16 cellular contexts compared by ENCODE assay signal in genomic region chr9:36986548-36987408, GRCh38. TPM values are rescaled to one million over a fixed set of nuclear protein-coding genes. Genes with fewer than 3 reads are reported as not detected.
DNase-seq lines count a peak whose midpoint lies in the region; ATAC-seq and TF ChIP-seq lines count a peak whose summit lies in the region.
"Had no signal": no experiment of that assay in that cellular context is flagged by ENCODE, and none has a peak within 500 bp of the region (broad histone marks: within the 10 kb centered on the region; RNA-seq: fewer than 3 reads in every experiment).

No MANE protein-coding gene starts in this region.

- no peak for TF ChIP-seq POLR2A in ovary (IDR thresholded peaks at IDR 0.05)

- peaks cover 0 to 11% of the 10 kb centered on the region in 2 donors for H3K9me3 Mint-ChIP-seq in activated T-cell treated with anti-CD3 and anti-CD28 coated beads, Interleukin-2, amount 50 U/mL, for 72 hours
- H3K9me3 Mint-ChIP-seq in WTC11 (0 out of 2 replicates have a peak, but pooled peaks cover 5% of the 10 kb centered on the region), osteocyte (ENCODE audit: unreplicated experiment) (peaks cover 4% of the 10 kb centered on the region)
- peaks cover 4% of the 10 kb centered on the region in 2 donors for H3K9me3 Mint-ChIP-seq in stimulated activated naive B cell treated with anti-CD40 and anti-IgM and Interleukin-4, amounts not matched to agents 10 μg/mL and 1 μg/mL and 100 μg/mL, for 72 hours

- peak overlapping the region; percentile 68 to 75 for H3K4me3 Mint-ChIP-seq in activated T-cell treated with anti-CD3 and anti-CD28 coated beads, Interleukin-2, amount 50 U/mL, for 72 hours
- H3K4me3 Mint-ChIP-seq in WTC11: peak overlapping the region; percentile 72
- peak overlapping the region; percentile 81 to 83 for H3K4me3 Mint-ChIP-seq in stimulated activated naive B cell treated with anti-CD40 and anti-IgM and Interleukin-4, amounts not matched to agents 10 μg/mL and 1 μg/mL and 100 μg/mL, for 72 hours
- H3K4me3 Mint-ChIP-seq in osteocyte (ENCODE audit: unreplicated experiment): no peak overlapping the region
- H3K4me3 Mint-ChIP-seq: natural killer cell had no signal

- TF ChIP-seq CTCF in WTC11 (IDR thresholded peaks at IDR 0.05): no peak
- TF ChIP-seq CTCF in osteocyte (IDR thresholded peaks at IDR 0.05): no peak
- no peak for TF ChIP-seq CTCF in ovary (IDR thresholded peaks at IDR 0.05)

- H3K36me3 Mint-ChIP-seq in activated T-cell treated with anti-CD3 and anti-CD28 coated beads, Interleukin-2, amount 50 U/mL, for 72 hours (ENCODE audit: insufficient read depth in 2 of 2): peaks cover 7 to 10% of the 10 kb centered on the region in 2 donors
- H3K36me3 Mint-ChIP-seq in WTC11 (no peaks in the 10 kb centered on the region; the same call in 1 of the 2 replicates), osteocyte (ENCODE audit: unreplicated experiment) (no peaks in the 10 kb centered on the region)
- H3K36me3 Mint-ChIP-seq in stimulated activated naive B cell treated with anti-CD40 and anti-IgM and Interleukin-4, amounts not matched to agents 10 μg/mL and 1 μg/mL and 100 μg/mL, for 72 hours: peaks cover 58 to 72% of the 10 kb centered on the region in 2 donors

- DNase-seq in activated T-cell treated with anti-CD3 and anti-CD28 coated beads, Interleukin-2, amount 50 U/mL, for 72 hours: no peak
- no peak for DNase-seq in activated T-cell treated with anti-CD3 and anti-CD28 coated beads, Interleukin-2, amount 50 U/mL, for 48 hours
- DNase-seq in WTC11 (ENCODE audit: low spot score) (no peak), left kidney (ENCODE audit: low read depth, low spot score) (peak; percentile 33), osteocyte (ENCODE audit: extremely low spot score, unreplicated experiment) (no peak), ovary (no peak), sciatic nerve (ENCODE audit: low spot score) (no peak)
- no peak for DNase-seq in stimulated activated naive B cell treated with anti-CD40 and anti-IgM and Interleukin-4, amounts not matched to agents 10 μg/mL and 1 μg/mL and 100 μg/mL, for 72 hours
- DNase-seq: activated CD8-positive, alpha-beta memory T cell treated with anti-CD3 and anti-CD28 coated beads for 24 hours; aorta; EL; hippocampal formation; natural killer cell; NCI-H2081 had no signal

- H3K9me3 ChIP-seq in ovary: peaks cover 0 to 6% of the 10 kb centered on the region in 2 donors

- peaks cover 87% of the 10 kb centered on the region for H3K27me3 Mint-ChIP-seq in activated T-cell treated with anti-CD3 and anti-CD28 coated beads, Interleukin-2, amount 50 U/mL, for 72 hours (ENCODE audit: low read depth)
- H3K27me3 Mint-ChIP-seq in WTC11 (ENCODE audit: low read depth) (peaks cover 96% of the 10 kb centered on the region), osteocyte (ENCODE audit: unreplicated experiment) (peaks cover 71% of the 10 kb centered on the region)
- H3K27me3 Mint-ChIP-seq in stimulated activated naive B cell treated with anti-CD40 and anti-IgM and Interleukin-4, amounts not matched to agents 10 μg/mL and 1 μg/mL and 100 μg/mL, for 72 hours: no peaks in the 10 kb centered on the region

- no peaks in the 10 kb centered on the region for H3K27me3 ChIP-seq in ovary

- H3K4me3 ChIP-seq in ovary: no peak overlapping the region
- H3K4me3 ChIP-seq: K562 had no signal

- WGBS in ovary, 3 donors: 7 to 10% (median 8%) methylated on average over 44 to 51 of the region's 51 CpGs

- CTCF ChIA-PET in WTC11 (lab: Charles Lee): interaction anchor here (0.6 to 13.2 kb wide), 5 partner anchors 10 to 425 kb away, joined by 3 to 232 read pairs (median 5); no protein-coding TSS in a partner anchor

- intact Hi-C loops in ovary (cut with DNase I): no loop called here
- intact Hi-C loops in sciatic nerve (cut with DNase I): no loop called here

- TF ChIP-seq EP300 in ovary (IDR thresholded peaks at IDR 0.05): no peak

- peak; percentile 12 to 17 for ATAC-seq in activated T-cell treated with anti-CD3 and anti-CD28 coated beads, Interleukin-2, amount 50 U/mL, for 72 hours (replicated peaks in 1 of 2)
- no peak; the same call in 1 of the 2 replicates for ATAC-seq in WTC11
- ATAC-seq in stimulated activated naive B cell treated with anti-CD40 and anti-IgM and Interleukin-4, amounts not matched to agents 10 μg/mL and 1 μg/mL and 100 μg/mL, for 72 hours (replicated peaks): no peak
- ATAC-seq in sciatic nerve: no peak
- ATAC-seq: K562 had no signal

- H3K4me1 ChIP-seq in ovary (ENCODE audit: insufficient read depth): no peaks in the 10 kb centered on the region

- H3K27ac Mint-ChIP-seq in activated T-cell treated with anti-CD3 and anti-CD28 coated beads, Interleukin-2, amount 50 U/mL, for 72 hours: no peak overlapping the region
- H3K27ac Mint-ChIP-seq in WTC11: no peak overlapping the region
- peak overlapping the region; percentile 95 for H3K27ac Mint-ChIP-seq in stimulated activated naive B cell treated with anti-CD40 and anti-IgM and Interleukin-4, amounts not matched to agents 10 μg/mL and 1 μg/mL and 100 μg/mL, for 72 hours
- H3K27ac Mint-ChIP-seq in osteocyte (ENCODE audit: unreplicated experiment): no peak overlapping the region
- H3K27ac Mint-ChIP-seq: natural killer cell had no signal

- no peak overlapping the region for H3K27ac ChIP-seq in ovary

- POLR2A ChIA-PET in WTC11 (lab: Charles Lee): no interaction called here

- no peaks in the 10 kb centered on the region for H3K36me3 ChIP-seq in ovary

- peaks cover 22% of the 10 kb centered on the region for H3K4me1 Mint-ChIP-seq in activated T-cell treated with anti-CD3 and anti-CD28 coated beads, Interleukin-2, amount 50 U/mL, for 72 hours (ENCODE audit: low read depth)
- H3K4me1 Mint-ChIP-seq in WTC11: peaks cover 28% of the 10 kb centered on the region
- H3K4me1 Mint-ChIP-seq in stimulated activated naive B cell treated with anti-CD40 and anti-IgM and Interleukin-4, amounts not matched to agents 10 μg/mL and 1 μg/mL and 100 μg/mL, for 72 hours: peaks cover 63 to 89% of the 10 kb centered on the region in 2 donors
- H3K4me1 Mint-ChIP-seq in osteocyte (ENCODE audit: unreplicated experiment): peaks cover 5% of the 10 kb centered on the region

TF ChIP-seq in WTC11, 78 proteins besides CTCF, POLR2A, EP300 and RAD21 (continues in another document):
- no peak for TF ChIP-seq MYBL2 (CRISPR knock-in tag; IDR thresholded peaks at IDR 0.05)
- no peak for TF ChIP-seq ZNF532 (CRISPR knock-in tag; IDR thresholded peaks at IDR 0.05; ENCODE audit: borderline replicate concordance)
- no peak for TF ChIP-seq EMX1 (CRISPR knock-in tag; IDR thresholded peaks at IDR 0.05)
- 0 out of 2 replicates have a peak, but pooled peaks have one; percentile 45 for TF ChIP-seq ZNF219 (CRISPR knock-in tag; IDR thresholded peaks at IDR 0.05; ENCODE audit: borderline replicate concordance)
- no peak for TF ChIP-seq ZNF138 (CRISPR knock-in tag; conservative IDR thresholded peaks at IDR 0.05)
- TF ChIP-seq ZNF425 (CRISPR knock-in tag; conservative IDR thresholded peaks at IDR 0.05): no peak
- no peak for TF ChIP-seq ZNF671 (CRISPR knock-in tag; IDR thresholded peaks at IDR 0.05)

RNA-seq across cellular contexts. Expression of gene PAX5, which starts 47.3 kb away (rescaled TPM):
- total RNA-seq in activated T-cell treated with anti-CD3 and anti-CD28 coated beads, Interleukin-2, amount 50 U/mL, for 72 hours: 1 to 10 TPM; 2.2 TPM
- total RNA-seq in WTC11 (2021) (3.5 to 6.6 TPM (median 4.4 TPM) in 3 replicates), osteocyte (not detected in 2 replicates), ovary (under 1 TPM in 2 of 7 donors, not detected in 5; 0.05 to 0.28 TPM), sciatic nerve (1.2 TPM)
- polyA plus RNA-seq in ovary: under 1 TPM in 1 of 2 donors, not detected in 1; 0.02 TPM
- total RNA-seq: H4 had no signal

Comparison
In these comparisons a context has a peak if more than half of its experiments do, and no peak if none do; other contexts are left out.
1. ATAC-seq: peak in activated T-cell treated with anti-CD3 and anti-CD28 coated beads, Interleukin-2, amount 50 U/mL, for 72 hours (2 of 2); none in WTC11 (single experiment), stimulated activated naive B cell treated with anti-CD40 and anti-IgM and Interleukin-4, amounts not matched to agents 10 μg/mL and 1 μg/mL and 100 μg/mL, for 72 hours (0 of 2) and sciatic nerve (single experiment).